Comparison of ENCODE assay signal across 15 cellular contexts in the genomic region with DNA sequence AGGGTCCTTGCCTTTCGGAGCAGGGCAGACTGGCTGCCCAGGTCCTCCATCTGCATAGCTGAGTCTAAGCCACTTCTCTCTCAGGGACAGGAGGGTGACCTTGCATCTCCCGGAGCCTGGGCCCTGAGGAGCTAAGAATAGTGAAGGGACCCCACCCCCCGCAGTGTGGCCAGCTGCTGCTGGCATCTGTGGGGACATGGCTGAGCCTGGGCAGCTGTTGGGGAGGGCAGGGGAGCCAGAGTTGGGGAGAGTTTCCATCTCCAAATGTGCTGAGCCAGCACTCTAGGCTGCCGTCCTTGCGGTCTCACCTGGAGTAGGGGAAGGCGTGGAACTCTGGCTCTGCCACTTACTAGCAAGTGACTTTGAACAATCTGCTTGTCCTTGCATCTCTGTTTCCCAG. TPM values are rescaled to one million over a fixed set of nuclear protein-coding genes. Genes with fewer than 3 reads are reported as not detected.
DNase-seq lines count a peak whose midpoint lies in the region; ATAC-seq and TF ChIP-seq lines count a peak whose summit lies in the region.
"Had no signal": no experiment of that assay in that cellular context is flagged by ENCODE, and none has a peak within 500 bp of the region (broad histone marks: within the 10 kb centered on the region; RNA-seq: fewer than 3 reads in every experiment).

No MANE protein-coding gene starts in this region.

- H3K27ac ChIP-seq in BLaER1 (no peak overlapping the region), neural cell (ENCODE audit: low read length) (peak overlapping the region; percentile 59), sigmoid colon (no peak overlapping the region)
- H3K27ac ChIP-seq: SK-N-MC had no signal

- WGBS in sigmoid colon, 2 donors, result 80 to 86% methylated on average over 6 of the region's 6 CpGs

- H3K27me3 ChIP-seq in BLaER1 (no peaks in the 10 kb centered on the region), neural cell (ENCODE audit: insufficient read depth, low read depth, low read length) (no peaks in the 10 kb centered on the region), sigmoid colon (no peaks in the 10 kb centered on the region)

- intact Hi-C loops in sigmoid colon (cut with DNase I), result no loop called here

- no peak overlapping the region for H3K4me3 ChIP-seq in BLaER1
- H3K4me3 ChIP-seq in neural cell (ENCODE audit: low read length), result no peak overlapping the region
- H3K4me3 ChIP-seq in sigmoid colon, result no peak overlapping the region
- H3K4me3 ChIP-seq: SK-N-MC had no signal

- H3K9me3 ChIP-seq in BLaER1 (no peaks in the 10 kb centered on the region), neural cell (ENCODE audit: low read length) (no peaks in the 10 kb centered on the region), sigmoid colon (no peaks in the 10 kb centered on the region)
- H3K9me3 ChIP-seq: Caco-2 had no signal

- H3K4me2 ChIP-seq in BLaER1, result peak overlapping the region; percentile 34; the same call in 1 of the 2 replicates
- no peak overlapping the region for H3K4me2 ChIP-seq in neural cell (ENCODE audit: low read length)

- ATAC-seq in GM21526 (IDR thresholded peaks at IDR 0.05; ENCODE audit: low FRiP score, unreplicated experiment), result no peak
- ATAC-seq: HCT116, PC-3 had no signal

- H4K20me1 ChIP-seq in BLaER1, result no peaks in the 10 kb centered on the region
- H4K20me1 ChIP-seq in neural cell (ENCODE audit: insufficient read depth), result no peaks in the 10 kb centered on the region

- no peaks in the 10 kb centered on the region for H3K9me2 ChIP-seq in neural cell (ENCODE audit: insufficient read depth, low read length)

- TF ChIP-seq RAD21 in neural cell (conservative IDR thresholded peaks at IDR 0.05), result no peak

- H3K9ac ChIP-seq in BLaER1 (no peak overlapping the region), neural cell (ENCODE audit: low read length) (no peak overlapping the region)

- TF ChIP-seq EP300 in neural cell (conservative IDR thresholded peaks at IDR 0.05; ENCODE audit: poor library complexity, severe bottlenecking) (no peak), sigmoid colon (IDR thresholded peaks at IDR 0.05) (no peak)

- DNase-seq in DMS79 treated with DMSO at 0.1 percent for 48 hours (lab: John Stamatoyannopoulos, UW) (peak; percentile 12), DMS79 (lab: John Stamatoyannopoulos, UW) (no peak), RPMI8226 (peak; percentile 98), cortex of kidney (lab: John Stamatoyannopoulos, UW) (no peak), sigmoid colon (no peak)
- DNase-seq: Caco-2, NCI-H187, NCI-H510A treated with DMSO at 0.1 percent for 48 hours, PC-3 had no signal

- H3K4me1 ChIP-seq in BLaER1 (peaks cover 18% of the 10 kb centered on the region), sigmoid colon (peaks cover 0 to 21% (median 13%) of the 10 kb centered on the region in 4 donors)

- TF ChIP-seq CTCF in neural cell (IDR thresholded peaks at IDR 0.05; ENCODE audit: poor library complexity, severe bottlenecking) (no peak), sigmoid colon (IDR thresholded peaks at IDR 0.05) (no peak)

- H3K79me2 ChIP-seq in neural cell (replicated peaks; ENCODE audit: insufficient read depth, low read length), result no peaks in the 10 kb centered on the region

- H3K36me3 ChIP-seq in BLaER1 (no peaks in the 10 kb centered on the region), neural cell (ENCODE audit: insufficient read depth, low read length) (no peaks in the 10 kb centered on the region), sigmoid colon (no peaks in the 10 kb centered on the region)

- no peak for TF ChIP-seq POLR2A in sigmoid colon (IDR thresholded peaks at IDR 0.05)

- no peak overlapping the region for H2AFZ ChIP-seq in neural cell (ENCODE audit: low read depth, low read length)

- no peaks in the 10 kb centered on the region for H3F3A ChIP-seq in neural cell (ENCODE audit: insufficient read depth, low read length, poor library complexity, severe bottlenecking)

TF ChIP-seq in neural cell, 6 proteins besides CTCF, POLR2A, EP300 and RAD21:
- TF ChIP-seq TAF1 (IDR thresholded peaks at IDR 0.05; ENCODE audit: low read depth) (no peak), REST (IDR thresholded peaks at IDR 0.05; ENCODE audit: borderline replicate concordance) (no peak), EZH2 (IDR thresholded peaks at IDR 0.05; ENCODE audit: borderline replicate concordance, insufficient read depth, low read length, poor library complexity, severe bottlenecking) (no peak), MXI1 (conservative IDR thresholded peaks at IDR 0.05; ENCODE audit: poor library complexity, severe bottlenecking) (no peak), POLR2AphosphoS5 (IDR thresholded peaks at IDR 0.05) (no peak), SMC3 (conservative IDR thresholded peaks at IDR 0.05; ENCODE audit: poor library complexity) (no peak)

RNA-seq across cellular contexts. Expression of gene SHISAL1, which starts 34.8 kb away (rescaled TPM):
- polyA plus RNA-seq in neural cell (15.4 and 21.6 TPM in 2 replicates), sigmoid colon (1 to 10 TPM in 1 of 3 donors, under 1 TPM in 2; 0.23 to 1.3 (median 0.60) TPM)
- 34.1 and 38.3 TPM in 2 replicates for polyA minus RNA-seq in neural cell
- 10 to 100 TPM; 20.7 to 32.4 (median 24.1) TPM for total RNA-seq in sigmoid colon
- total RNA-seq: Caco-2 had no signal
- polyA plus RNA-seq: IgD-negative memory B cell had no signal

Comparison
In these comparisons a context has a peak if more than half of its experiments do, and no peak if none do; other contexts are left out.
1. DNase-seq: peak in DMS79 treated with DMSO at 0.1 percent for 48 hours (single experiment) and RPMI8226 (single experiment); none in DMS79 (single experiment), cortex of kidney (single experiment) and sigmoid colon (single experiment).